In the genomic region with DNA sequence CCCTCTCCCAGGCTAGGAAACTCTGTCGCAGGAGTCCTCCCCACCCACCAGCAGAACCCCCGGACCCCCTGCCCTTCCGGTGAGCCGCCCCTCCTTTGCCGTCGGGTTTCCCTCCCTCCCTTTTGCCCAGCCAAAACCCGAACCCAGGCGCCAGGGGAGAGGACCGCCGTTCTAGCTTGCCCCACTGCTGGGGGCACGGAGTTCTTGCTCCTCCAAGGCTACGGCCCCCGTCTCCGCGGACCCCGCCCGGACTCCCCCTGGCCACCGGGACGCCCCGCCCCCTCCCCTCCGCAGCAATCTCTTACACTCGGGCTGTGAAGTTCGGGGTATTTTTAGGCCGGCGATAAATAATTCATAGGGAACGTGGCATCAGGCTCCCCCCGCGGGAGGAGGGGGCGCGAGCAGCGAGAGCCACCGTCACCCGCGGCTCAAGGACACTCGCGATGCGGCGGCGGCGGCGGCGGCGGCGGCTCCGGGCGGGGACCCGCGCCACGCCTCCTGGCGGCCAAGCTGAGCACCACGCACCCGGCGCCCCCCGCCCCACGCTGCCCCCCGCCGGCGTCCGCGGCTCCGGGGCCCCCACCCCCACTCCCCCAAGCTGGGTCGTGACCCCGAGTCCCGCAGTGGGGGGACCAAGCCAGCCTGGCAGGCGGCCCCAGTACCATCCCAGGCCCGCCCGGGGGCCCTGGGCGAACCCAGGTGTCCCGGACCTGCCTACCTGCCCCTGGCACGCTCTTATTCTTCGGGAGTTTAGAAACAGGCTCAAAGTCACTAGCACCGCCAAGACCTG, we compare ENCODE assay signal across 8 cellular contexts. TPM values are rescaled to one million over a fixed set of nuclear protein-coding genes. Genes with fewer than 3 reads are reported as not detected.
DNase-seq lines count a peak whose midpoint lies in the region; ATAC-seq and TF ChIP-seq lines count a peak whose summit lies in the region.

Gene GRIN2C (minus strand): TSS at position 447 of the 790 bp plus-strand sequence. CDS start 4,793 bp downstream, outside the sequence.

- no peaks in the 10 kb centered on the region for H4K20me1 ChIP-seq in HCT116 (ENCODE audit: insufficient read depth)

- BruUV-seq in HCT116 (replicated peaks; lab: Mats Ljungman, UMichigan) = no TSS peak

- TF ChIP-seq EP300 in esophagus muscularis mucosa (IDR thresholded peaks at IDR 0.05) = no peak

- peaks cover 6 to 15% of the 10 kb centered on the region in 2 experiments; a peak in 3 of 4 replicates for H3K36me3 ChIP-seq in HCT116 (ENCODE audit: control insufficient read depth in 1 of 2, insufficient read depth in 2 of 2, low read length in 2 of 2)
- H3K36me3 ChIP-seq in esophagus muscularis mucosa = no peaks in the 10 kb centered on the region

- no peaks in the 10 kb centered on the region for H3K79me2 ChIP-seq in HCT116 (ENCODE audit: insufficient read depth, low read length)

- POLR2A ChIA-PET in HCT116 (lab: Charles Lee) = interaction anchor here (2.3 kb wide), 1 partner anchor 13 kb away, joined by 12 read pairs; the partner anchor contains the start of gene FDXR

- TF ChIP-seq POLR2A in HCT116 (IDR thresholded peaks at IDR 0.05; ENCODE audit: borderline replicate concordance, extremely low read depth, insufficient read depth, insufficient read length) (no peak), esophagus muscularis mucosa (IDR thresholded peaks at IDR 0.05; ENCODE audit: low read depth) (no peak)

- no peak within 1 kb of the TSS for H2AFZ ChIP-seq in HCT116 (ENCODE audit: low read depth, low read length, poor library complexity, severe bottlenecking)

- H3K27ac ChIP-seq in HCT116 (ENCODE audit: low read depth, low read length) (no peak within 1 kb of the TSS), VCaP (no peak within 1 kb of the TSS), esophagus muscularis mucosa (replicated peaks in 1 of 4) (no peak within 1 kb of the TSS)

- no peaks in the 10 kb centered on the region for H3K9me2 ChIP-seq in HCT116 (ENCODE audit: insufficient read depth)

- peak in 1 of 3 experiments; percentile 35; a peak in 2 of 6 replicates for TF ChIP-seq CTCF in HCT116 (IDR thresholded peaks at IDR 0.05 in 2 of 3, conservative IDR thresholded peaks at IDR 0.05 in 1 of 3; ENCODE audit: borderline replicate concordance in 1 of 3, insufficient read depth in 1 of 3, low read depth in 2 of 3, low read length in 2 of 3)
- peak; percentile 82 for TF ChIP-seq CTCF in VCaP (conservative IDR thresholded peaks at IDR 0.05)
- TF ChIP-seq CTCF in esophagus muscularis mucosa (IDR thresholded peaks at IDR 0.05) = peak in 2 of 3 experiments; percentile 16 to 56

- peaks cover 0 to 13% of the 10 kb centered on the region in 2 experiments; a peak in 1 of 4 replicates for H3K4me1 ChIP-seq in HCT116 (ENCODE audit: control insufficient read depth in 1 of 2, insufficient read depth in 2 of 2, low read length in 2 of 2)
- peaks cover 26 to 42% (median 32%) of the 10 kb centered on the region in 4 donors for H3K4me1 ChIP-seq in esophagus muscularis mucosa

- H3K9me3 ChIP-seq in HCT116 (ENCODE audit: control insufficient read depth in 1 of 2, insufficient read depth in 1 of 2, low read depth in 1 of 2, low read length in 2 of 2) (no peaks in the 10 kb centered on the region), esophagus muscularis mucosa (no peaks in the 10 kb centered on the region)

- H3K4me2 ChIP-seq in HCT116 (ENCODE audit: low read length) = peak within 1 kb of the TSS; percentile 61

- WGBS in esophagus muscularis mucosa = 4% methylated on average over 20 of the region's 72 CpGs

- CTCF ChIA-PET in HCT116 (lab: Charles Lee) = interaction anchor here (0.7 to 3.0 kb wide), 4 partner anchors 10 to 115 kb away, joined by 3 to 17 read pairs (median 4); no protein-coding TSS in a partner anchor

- H3K27me3 ChIP-seq in HCT116 (ENCODE audit: insufficient read depth, low read length) = no peaks in the 10 kb centered on the region; the same call in 1 of the 2 replicates
- H3K27me3 ChIP-seq in esophagus muscularis mucosa = peaks cover 0 to 91% (median 39%) of the 10 kb centered on the region in 4 donors

- TF ChIP-seq RAD21 in HCT116 (IDR thresholded peaks at IDR 0.05; ENCODE audit: low read depth) = no peak

- RAD21 ChIA-PET in HCT116 (lab: Charles Lee; ENCODE audit: low non-redundant PET in 1 of 2, low total read pairs in 2 of 2, uncharacterized antibody in 2 of 2, unreplicated experiment in 2 of 2) = no interaction called here

- ATAC-seq in HCT116 = peak; percentile 47
- no peak for ATAC-seq in HG03139 (IDR thresholded peaks at IDR 0.05; ENCODE audit: unreplicated experiment)
- no peak for ATAC-seq in GM18873 (IDR thresholded peaks at IDR 0.05; ENCODE audit: low FRiP score, unreplicated experiment)
- ATAC-seq in GM21526 (IDR thresholded peaks at IDR 0.05; ENCODE audit: low FRiP score, unreplicated experiment) = no peak

- no peak within 1 kb of the TSS; a peak in 1 of 4 replicates for H3K4me3 ChIP-seq in HCT116 (replicated peaks in 1 of 2; ENCODE audit: low read depth in 1 of 2, low read length in 2 of 2)
- H3K4me3 ChIP-seq in esophagus muscularis mucosa = peak within 1 kb of the TSS; percentile 38 to 52 (median 42)

- intact Hi-C loops in HCT116 (cut with micrococcal nuclease) = no loop called here
- intact Hi-C loops in esophagus muscularis mucosa (cut with DNase I) = no loop called here

- DNase-seq in HCT116 (ENCODE audit: low read depth, low spot score) (no peak), esophagus muscularis mucosa (ENCODE audit: extremely low spot score) (no peak), HPDE6-E6E7 (ENCODE audit: extremely low spot score) (no peak)
- peak; percentile 9 to 42 for DNase-seq in stimulated activated CD4-positive, alpha-beta T cell treated with anti-CD3 and anti-CD28 coated beads, Interleukin-4, amount 100 ng/mL, for 4 hours

- no peak within 1 kb of the TSS for H3K9ac ChIP-seq in HCT116 (ENCODE audit: low read length)

TF ChIP-seq in HCT116, 20 proteins besides CTCF, POLR2A, EP300 and RAD21 (continues in another document):
- TF ChIP-seq CEBPB (IDR thresholded peaks at IDR 0.05; ENCODE audit: low read depth) (no peak), ZFX (IDR thresholded peaks at IDR 0.05) (no peak), ZNF274 (IDR thresholded peaks at IDR 0.05; ENCODE audit: low read depth, low read length) (no peak), EGR1 (IDR thresholded peaks at IDR 0.05; ENCODE audit: low read depth) (no peak), YY1 (IDR thresholded peaks at IDR 0.05; ENCODE audit: extremely low read depth, insufficient replicate concordance, low read depth, low read length) (no peak), EZH2 (IDR thresholded peaks at IDR 0.05) (no peak), TCF7L2 (IDR thresholded peaks at IDR 0.05; ENCODE audit: borderline replicate concordance, extremely low read depth, insufficient read depth, insufficient read length) (no peak), CBX3 (IDR thresholded peaks at IDR 0.05; ENCODE audit: low read depth) (no peak), POLR2AphosphoS5 (IDR thresholded peaks at IDR 0.05; ENCODE audit: low read depth, low read length) (no peak), SP1 (IDR thresholded peaks at IDR 0.05; ENCODE audit: low read depth) (no peak), ZBTB33 (IDR thresholded peaks at IDR 0.05; ENCODE audit: extremely low read depth, insufficient replicate concordance, low read length) (no peak), SIN3A (IDR thresholded peaks at IDR 0.05; ENCODE audit: low read depth) (no peak), ATF3 (IDR thresholded peaks at IDR 0.05) (no peak)
- TF ChIP-seq, protein P1, sequence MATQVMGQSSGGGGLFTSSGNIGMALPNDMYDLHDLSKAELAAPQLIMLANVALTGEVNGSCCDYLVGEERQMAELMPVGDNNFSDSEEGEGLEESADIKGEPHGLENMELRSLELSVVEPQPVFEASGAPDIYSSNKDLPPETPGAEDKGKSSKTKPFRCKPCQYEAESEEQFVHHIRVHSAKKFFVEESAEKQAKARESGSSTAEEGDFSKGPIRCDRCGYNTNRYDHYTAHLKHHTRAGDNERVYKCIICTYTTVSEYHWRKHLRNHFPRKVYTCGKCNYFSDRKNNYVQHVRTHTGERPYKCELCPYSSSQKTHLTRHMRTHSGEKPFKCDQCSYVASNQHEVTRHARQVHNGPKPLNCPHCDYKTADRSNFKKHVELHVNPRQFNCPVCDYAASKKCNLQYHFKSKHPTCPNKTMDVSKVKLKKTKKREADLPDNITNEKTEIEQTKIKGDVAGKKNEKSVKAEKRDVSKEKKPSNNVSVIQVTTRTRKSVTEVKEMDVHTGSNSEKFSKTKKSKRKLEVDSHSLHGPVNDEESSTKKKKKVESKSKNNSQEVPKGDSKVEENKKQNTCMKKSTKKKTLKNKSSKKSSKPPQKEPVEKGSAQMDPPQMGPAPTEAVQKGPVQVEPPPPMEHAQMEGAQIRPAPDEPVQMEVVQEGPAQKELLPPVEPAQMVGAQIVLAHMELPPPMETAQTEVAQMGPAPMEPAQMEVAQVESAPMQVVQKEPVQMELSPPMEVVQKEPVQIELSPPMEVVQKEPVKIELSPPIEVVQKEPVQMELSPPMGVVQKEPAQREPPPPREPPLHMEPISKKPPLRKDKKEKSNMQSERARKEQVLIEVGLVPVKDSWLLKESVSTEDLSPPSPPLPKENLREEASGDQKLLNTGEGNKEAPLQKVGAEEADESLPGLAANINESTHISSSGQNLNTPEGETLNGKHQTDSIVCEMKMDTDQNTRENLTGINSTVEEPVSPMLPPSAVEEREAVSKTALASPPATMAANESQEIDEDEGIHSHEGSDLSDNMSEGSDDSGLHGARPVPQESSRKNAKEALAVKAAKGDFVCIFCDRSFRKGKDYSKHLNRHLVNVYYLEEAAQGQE (IDR thresholded peaks at IDR 0.05; ENCODE audit: low read depth) = no peak

RNA-seq across cellular contexts. Expression of gene GRIN2C, which starts in this region (rescaled TPM):
- total RNA-seq in HCT116 (2021; ENCODE audit: unreplicated experiment) (2.2 TPM), esophagus muscularis mucosa (1 to 10 TPM in 1 of 4 donors, under 1 TPM in 3; 0.17 to 2.5 (median 0.50) TPM)
- 1.0 and 1.1 TPM in 2 replicates for polyA plus RNA-seq in HCT116 (2012)

Comparison
In these comparisons a context has a peak if more than half of its experiments do, and no peak if none do; other contexts are left out.
1. DNase-seq: peak in stimulated activated CD4-positive, alpha-beta T cell treated with anti-CD3 and anti-CD28 coated beads, Interleukin-4, amount 100 ng/mL, for 4 hours (2 of 2); none in HCT116 (single experiment), esophagus muscularis mucosa (single experiment) and HPDE6-E6E7 (single experiment).
2. H3K4me3 ChIP-seq: peak in esophagus muscularis mucosa (4 of 4); none in HCT116 (0 of 2).